In genomic region chr18:41391616-41392610, GRCh38 we compare ENCODE assay signal across 9 cellular contexts.
DNase-seq lines count a peak whose midpoint lies in the region; ATAC-seq, FAIRE-seq and TF ChIP-seq lines count a peak whose summit lies in the region.
"Had no signal": no experiment of that assay in that cellular context is flagged by ENCODE, and none has a peak within 500 bp of the region (broad histone marks: within the 10 kb centered on the region; RNA-seq: fewer than 3 reads in every experiment).

No MANE protein-coding gene starts in this region.

- intact Hi-C loops in CD8-positive, alpha-beta T cell (cut with DNase I, micrococcal nuclease): no loop called here

- no peaks in the 10 kb centered on the region for H3K36me3 ChIP-seq in astrocyte (ENCODE audit: insufficient read depth, low read length)
- H3K36me3 ChIP-seq in suprapubic skin: no peaks in the 10 kb centered on the region
- H3K36me3 ChIP-seq in CD8-positive, alpha-beta T cell (ENCODE audit: insufficient read depth, low read length): no peaks in the 10 kb centered on the region

- no peak for TF ChIP-seq EP300 in suprapubic skin (IDR thresholded peaks at IDR 0.05)

- no peaks in the 10 kb centered on the region for H4K20me1 ChIP-seq in astrocyte (ENCODE audit: insufficient read depth, low read length)

- peaks cover 5% of the 10 kb centered on the region for H3K4me1 ChIP-seq in astrocyte (ENCODE audit: insufficient read depth, low read length)
- H3K4me1 ChIP-seq in suprapubic skin: peaks cover 11% of the 10 kb centered on the region
- H3K4me1 ChIP-seq in CD8-positive, alpha-beta T cell (ENCODE audit: insufficient read depth, low read length): no peaks in the 10 kb centered on the region

- H3K9me3 Mint-ChIP-seq in astrocyte (ENCODE audit: unreplicated experiment): no peaks in the 10 kb centered on the region
- H3K9me3 Mint-ChIP-seq in CD8-positive, alpha-beta T cell: peaks cover 3% of the 10 kb centered on the region

- ATAC-seq in HG02852 (IDR thresholded peaks at IDR 0.05; ENCODE audit: unreplicated experiment): peak; percentile 50
- no peak for ATAC-seq in HG03135 (IDR thresholded peaks at IDR 0.05; ENCODE audit: unreplicated experiment)
- ATAC-seq in CD8-positive, alpha-beta T cell: no peak

- H3K36me3 Mint-ChIP-seq in astrocyte (ENCODE audit: low read depth, unreplicated experiment): no peaks in the 10 kb centered on the region
- H3K36me3 Mint-ChIP-seq in CD8-positive, alpha-beta T cell: no peaks in the 10 kb centered on the region

- H3K4me2 ChIP-seq in astrocyte (ENCODE audit: low read length): peak overlapping the region; percentile 86

- FAIRE-seq in astrocyte (lab: Jason Lieb, UNC): peak; percentile 71

- H2AFZ ChIP-seq in astrocyte (ENCODE audit: low read depth, low read length): peak overlapping the region; percentile 64

- 13% methylated on average over 12 of the region's 12 CpGs for WGBS in suprapubic skin

- H3K4me3 Mint-ChIP-seq in astrocyte (ENCODE audit: unreplicated experiment): peak overlapping the region; percentile 83
- H3K4me3 Mint-ChIP-seq in CD8-positive, alpha-beta T cell: no peak overlapping the region

- H3K79me2 ChIP-seq in astrocyte (ENCODE audit: insufficient read depth, low read length): no peaks in the 10 kb centered on the region

- H3K27ac Mint-ChIP-seq in astrocyte (ENCODE audit: unreplicated experiment): peak overlapping the region; percentile 91
- H3K27ac Mint-ChIP-seq in CD8-positive, alpha-beta T cell: no peak overlapping the region

- CTCF ChIA-PET in CD8-positive, alpha-beta T cell (lab: Charles Lee): no interaction called here

- peak; percentile 68 for TF ChIP-seq CTCF in astrocyte (IDR thresholded peaks at IDR 0.05; ENCODE audit: insufficient read depth, low read depth, low read length)
- TF ChIP-seq CTCF in suprapubic skin (IDR thresholded peaks at IDR 0.05): peak in 1 of 2 donors; percentile 39
- TF ChIP-seq CTCF in CD8-positive, alpha-beta T cell (IDR thresholded peaks at IDR 0.05): no peak

- peaks cover 2% of the 10 kb centered on the region for H3K27me3 Mint-ChIP-seq in astrocyte (ENCODE audit: low read depth, unreplicated experiment)
- peaks cover 2% of the 10 kb centered on the region for H3K27me3 Mint-ChIP-seq in CD8-positive, alpha-beta T cell (ENCODE audit: low read depth)

- POLR2A ChIA-PET in CD8-positive, alpha-beta T cell (lab: Charles Lee): no interaction called here

- peak; percentile 73 for DNase-seq in DMS153 (lab: John Stamatoyannopoulos, UW)
- DNase-seq in NCI-H2196 (lab: John Stamatoyannopoulos, UW; ENCODE audit: unreplicated experiment): peak; percentile 66
- peak; percentile 60 for DNase-seq in astrocyte (ENCODE audit: low read depth)
- peak; percentile 60 for DNase-seq in iPS-NIHi11 (ENCODE audit: low spot score)
- DNase-seq in suprapubic skin (ENCODE audit: low spot score in 2 of 2): no peak
- no peak for DNase-seq in CD8-positive, alpha-beta T cell

- no peak for TF ChIP-seq POLR2A in suprapubic skin (IDR thresholded peaks at IDR 0.05)

- H3K27me3 ChIP-seq in astrocyte (ENCODE audit: insufficient read depth, low read length) (no peaks in the 10 kb centered on the region), suprapubic skin (no peaks in the 10 kb centered on the region)
- no peaks in the 10 kb centered on the region for H3K27me3 ChIP-seq in CD8-positive, alpha-beta T cell (ENCODE audit: insufficient read depth, low read length)

- H3K27ac ChIP-seq in astrocyte (ENCODE audit: low read depth, low read length) (peak overlapping the region; percentile 53), suprapubic skin (no peak overlapping the region)
- H3K27ac ChIP-seq in CD8-positive, alpha-beta T cell (ENCODE audit: low read depth, low read length): no peak overlapping the region
- H3K27ac ChIP-seq: skin epidermis had no signal

- H3K9ac ChIP-seq in astrocyte (ENCODE audit: low read length): peak overlapping the region; percentile 81

- H3K4me3 ChIP-seq in astrocyte (ENCODE audit: insufficient read depth, low read depth, low read length) (peak overlapping the region; percentile 63), suprapubic skin (peak overlapping the region; percentile 1)
- no peak overlapping the region for H3K4me3 ChIP-seq in CD8-positive, alpha-beta T cell (ENCODE audit: low read depth, low read length)
- H3K4me3 ChIP-seq: skin epidermis had no signal

- peaks cover 11% of the 10 kb centered on the region for H3K4me1 Mint-ChIP-seq in astrocyte (ENCODE audit: low read depth, unreplicated experiment)
- no peaks in the 10 kb centered on the region for H3K4me1 Mint-ChIP-seq in CD8-positive, alpha-beta T cell (ENCODE audit: low read depth)

- H3K9me3 ChIP-seq in astrocyte (ENCODE audit: insufficient read depth, low read depth, low read length): no peaks in the 10 kb centered on the region
- no peaks in the 10 kb centered on the region for H3K9me3 ChIP-seq in suprapubic skin
- H3K9me3 ChIP-seq in CD8-positive, alpha-beta T cell (ENCODE audit: low read length): no peaks in the 10 kb centered on the region

Comparison
In these comparisons a context has a peak if more than half of its experiments do, and no peak if none do; other contexts are left out.
1. DNase-seq: peak in DMS153 (single experiment), NCI-H2196 (single experiment), astrocyte (single experiment) and iPS-NIHi11 (single experiment); none in suprapubic skin (0 of 2) and CD8-positive, alpha-beta T cell (0 of 7).